In the genomic region with DNA sequence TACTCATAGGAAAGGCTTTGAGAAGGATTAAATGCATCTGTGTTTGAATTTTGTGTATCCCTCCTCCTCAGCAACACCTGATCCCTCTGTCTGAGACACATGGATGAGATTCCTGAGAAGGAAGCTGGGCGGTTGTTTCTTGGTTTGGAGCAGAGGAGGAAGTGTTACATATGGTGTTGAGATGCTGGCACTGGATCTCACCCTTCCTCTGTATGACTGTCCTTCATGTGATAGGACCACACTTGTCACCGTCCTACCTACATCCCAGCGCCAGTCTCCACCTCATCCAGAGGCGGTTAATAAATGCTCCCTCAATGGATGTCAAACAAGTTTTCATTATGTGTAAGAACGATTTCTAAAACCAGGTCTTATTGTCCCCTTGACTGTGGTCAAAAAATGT, we compare ENCODE assay signal across 20 cellular contexts.
"Had no signal": no experiment of that assay in that cellular context is flagged by ENCODE, and none has a peak within 500 bp of the region (broad histone marks: within the 10 kb centered on the region; RNA-seq: fewer than 3 reads in every experiment).

No MANE protein-coding gene starts in this region.

- DNase-seq: effector memory CD8-positive, alpha-beta T cell; left ventricle myocardium superior; lower lobe of right lung; natural killer cell; occipital lobe; ovary; posterior cingulate gyrus; psoas muscle; right cardiac atrium; sigmoid colon; stimulated activated CD4-positive, alpha-beta T cell treated with anti-CD3 and anti-CD28 coated beads, Interleukin-2, amount 100 ng/mL, for 24 hours; stimulated activated CD4-positive, alpha-beta T cell treated with anti-CD3 and anti-CD28 coated beads, Interleukin-4, amount 100 ng/mL, for 24 hours; stimulated activated naive CD4-positive, alpha-beta T cell treated with Interleukin-2 at 50 U/mL for 16 hours; stomach; thyroid gland had no signal

- FAIRE-seq: keratinocyte, urothelium cell line had no signal

- H3K27me3 ChIP-seq: ovary, sigmoid colon, stomach, thyroid gland had no signal

- H3K4me3 Mint-ChIP-seq: effector memory CD8-positive, alpha-beta T cell; natural killer cell; stimulated activated effector memory CD8-positive, alpha-beta T cell treated with anti-CD3 and anti-CD28 coated beads, Interleukin-12 subunit alpha, Interleukin-12 subunit beta, amount 100 ng/mL, for 72 hours; type B pancreatic cell had no signal

- H3K9me3 ChIP-seq: lower lobe of right lung, ovary, psoas muscle, sigmoid colon, stomach, thyroid gland had no signal

- H3K36me3 Mint-ChIP-seq: natural killer cell; stimulated activated effector memory CD8-positive, alpha-beta T cell treated with anti-CD3 and anti-CD28 coated beads, Interleukin-12 subunit alpha, Interleukin-12 subunit beta, amount 100 ng/mL, for 72 hours; type B pancreatic cell had no signal

- H3K27me3 Mint-ChIP-seq: effector memory CD8-positive, alpha-beta T cell; type B pancreatic cell had no signal

- H3K4me3 ChIP-seq: coronary artery, lower lobe of right lung, ovary, psoas muscle, sigmoid colon, stomach, thyroid gland had no signal

- H3K9me3 Mint-ChIP-seq: effector memory CD8-positive, alpha-beta T cell; natural killer cell; stimulated activated effector memory CD8-positive, alpha-beta T cell treated with anti-CD3 and anti-CD28 coated beads, Interleukin-12 subunit alpha, Interleukin-12 subunit beta, amount 100 ng/mL, for 72 hours; type B pancreatic cell had no signal

- H3K27ac ChIP-seq: coronary artery, lower lobe of right lung, ovary, psoas muscle, sigmoid colon, stomach, thyroid gland had no signal

- ATAC-seq: effector memory CD8-positive, alpha-beta T cell; left ventricle myocardium superior; lower lobe of right lung; natural killer cell; psoas muscle; right cardiac atrium; stimulated activated effector memory CD8-positive, alpha-beta T cell treated with anti-CD3 and anti-CD28 coated beads, Interleukin-12 subunit alpha, Interleukin-12 subunit beta, amount 100 ng/mL, for 72 hours had no signal

- H3K36me3 ChIP-seq: lower lobe of right lung, ovary, sigmoid colon, stomach, thyroid gland had no signal

- H3K27ac Mint-ChIP-seq: effector memory CD8-positive, alpha-beta T cell; stimulated activated effector memory CD8-positive, alpha-beta T cell treated with anti-CD3 and anti-CD28 coated beads, Interleukin-12 subunit alpha, Interleukin-12 subunit beta, amount 100 ng/mL, for 72 hours; type B pancreatic cell had no signal
